ENCODE assay signal across 10 cellular contexts in the genomic region with DNA sequence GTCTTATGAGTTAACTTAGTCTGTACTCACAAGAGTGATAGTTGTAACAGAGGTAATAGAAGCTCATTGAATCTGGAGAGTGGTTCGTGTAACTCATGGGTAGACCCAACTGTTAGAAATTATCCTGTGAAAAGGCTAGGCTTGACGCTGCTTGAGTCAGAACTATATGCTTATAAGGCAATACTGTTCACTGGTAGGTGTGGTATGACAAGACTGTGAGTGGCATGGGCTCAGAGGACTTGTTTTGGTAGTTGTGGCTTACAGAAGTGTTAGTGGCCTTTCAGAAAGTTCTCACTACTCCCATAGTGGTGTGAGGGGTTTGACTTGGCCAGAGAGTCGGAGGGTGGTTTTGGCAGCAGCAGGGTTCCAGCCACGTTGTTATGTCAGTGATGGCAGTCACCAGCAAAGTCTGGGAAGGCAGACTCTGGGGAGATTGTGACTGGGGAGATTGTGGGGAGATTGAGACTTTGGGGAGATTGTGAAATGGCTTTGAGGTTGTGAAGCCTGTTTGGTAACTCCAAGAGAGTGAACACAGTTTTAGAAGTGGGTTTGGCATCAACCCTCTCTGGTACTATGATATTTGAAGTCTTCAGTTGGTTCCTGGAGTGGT. TPM values are rescaled to one million over a fixed set of nuclear protein-coding genes. Genes with fewer than 3 reads are reported as not detected.
DNase-seq lines count a peak whose midpoint lies in the region; ATAC-seq, FAIRE-seq and TF ChIP-seq lines count a peak whose summit lies in the region.
"Not testable (repeated sequence)": the region's sequence is repeated elsewhere in the genome, so short reads cannot be mapped to it uniquely, and the experiment has no call there.
"Had no signal": no experiment of that assay in that cellular context is flagged by ENCODE, and none has a peak within 500 bp of the region (broad histone marks: within the 10 kb centered on the region; RNA-seq: fewer than 3 reads in every experiment).

No MANE protein-coding gene starts in this region.

- not testable (repeated sequence) for TF ChIP-seq RAD21 in K562 (CRISPR knock-in tag; conservative IDR thresholded peaks at IDR 0.05 in 1 of 2, IDR thresholded peaks at IDR 0.05 in 1 of 2)

- BruUV-seq in K562 (replicated peaks; lab: Mats Ljungman, UMichigan) = not testable (repeated sequence)

- H3K36me3 ChIP-seq in K562 (ENCODE audit: control insufficient read depth, insufficient read depth, low read length) (peaks cover 30% of the 10 kb centered on the region; the same call in 2 of the 3 replicates), upper lobe of right lung (peaks cover 14% of the 10 kb centered on the region)

- H2AFZ ChIP-seq in K562 (ENCODE audit: low read depth, low read length) = not testable (repeated sequence)

- not testable (repeated sequence) for H3K4me3 Mint-ChIP-seq in activated CD4-positive, alpha-beta memory T cell treated with anti-CD3 and anti-CD28 coated beads for 36 hours
- peak overlapping the region in 1 of 2 donors; percentile 50 for H3K4me3 Mint-ChIP-seq in activated T-cell treated with anti-CD3 and anti-CD28 coated beads, Interleukin-2, amount 50 U/mL, for 72 hours
- H3K4me3 Mint-ChIP-seq in natural killer cell treated with Interleukin-12 subunit alpha and Interleukin-12 subunit beta and Interleukin-15 and Interleukin-18, amount 100 ng/mL, for 72 hours = peak overlapping the region; percentile 70

- not testable (repeated sequence) for H3K9me3 ChIP-seq in K562 (replicated peaks; ENCODE audit: control insufficient read depth, insufficient read depth, low read depth, low read length); upper lobe of right lung

- CTCF ChIA-PET in activated CD4-positive, alpha-beta memory T cell treated with anti-CD3 and anti-CD28 coated beads for 36 hours (lab: Charles Lee); K562 (lab: Yijun Ruan, JAX; ENCODE audit: low intra/inter-chr PET ratio): not testable (repeated sequence)

- intact Hi-C loops in activated CD4-positive, alpha-beta memory T cell treated with anti-CD3 and anti-CD28 coated beads for 36 hours (cut with micrococcal nuclease); K562 (cut with micrococcal nuclease); upper lobe of right lung (cut with DNase I): not testable (repeated sequence)

- not testable (repeated sequence) for H3K27ac ChIP-seq in K562 (ENCODE audit: extremely low read depth, low read depth, low read length); upper lobe of right lung

- not testable (repeated sequence) for H3K27me3 Mint-ChIP-seq in activated CD4-positive, alpha-beta memory T cell treated with anti-CD3 and anti-CD28 coated beads for 36 hours; activated T-cell treated with anti-CD3 and anti-CD28 coated beads, Interleukin-2, amount 50 U/mL, for 72 hours (ENCODE audit: low read depth); natural killer cell treated with Interleukin-12 subunit alpha and Interleukin-12 subunit beta and Interleukin-15 and Interleukin-18, amount 100 ng/mL, for 72 hours

- no CpG with 5 or more reads among the region's 4 CpGs for WGBS in K562 (ENCODE audit: insufficient coverage, low coverage, missing lambda C conversion rate)

- POLR2A ChIA-PET in activated CD4-positive, alpha-beta memory T cell treated with anti-CD3 and anti-CD28 coated beads for 36 hours (lab: Charles Lee); K562 (lab: Yijun Ruan, JAX): not testable (repeated sequence)

- TF ChIP-seq CTCF in K562 (IDR thresholded peaks at IDR 0.05 in 2 of 3, conservative IDR thresholded peaks at IDR 0.05 in 1 of 3; ENCODE audit: insufficient read depth in 2 of 3, low read depth in 1 of 3, low read length in 3 of 3); upper lobe of right lung (IDR thresholded peaks at IDR 0.05): not testable (repeated sequence)

- TF ChIP-seq EP300 in K562 (IDR thresholded peaks at IDR 0.05; ENCODE audit: low read length) = not testable (repeated sequence)

- H3K4me3 ChIP-seq in K562, upper lobe of right lung: not testable (repeated sequence)

- not testable (repeated sequence) for TF ChIP-seq POLR2A in K562 (conservative IDR thresholded peaks at IDR 0.05)

- H3K4me1 Mint-ChIP-seq in activated CD4-positive, alpha-beta memory T cell treated with anti-CD3 and anti-CD28 coated beads for 36 hours (ENCODE audit: low read depth) = peaks cover 30% of the 10 kb centered on the region
- H3K4me1 Mint-ChIP-seq in activated T-cell treated with anti-CD3 and anti-CD28 coated beads, Interleukin-2, amount 50 U/mL, for 72 hours (ENCODE audit: low read depth) = peaks cover 28% of the 10 kb centered on the region
- peaks cover 23 to 34% of the 10 kb centered on the region in 2 donors for H3K4me1 Mint-ChIP-seq in natural killer cell treated with Interleukin-12 subunit alpha and Interleukin-12 subunit beta and Interleukin-15 and Interleukin-18, amount 100 ng/mL, for 72 hours (ENCODE audit: low read depth in 2 of 2)

- FAIRE-seq in HTR-8/SVneo (lab: Jason Lieb, UNC) (peak; percentile 92), K562 (lab: Jason Lieb, UNC) (peak; percentile 67)

- not testable (repeated sequence) for H3K9me3 Mint-ChIP-seq in activated CD4-positive, alpha-beta memory T cell treated with anti-CD3 and anti-CD28 coated beads for 36 hours; activated T-cell treated with anti-CD3 and anti-CD28 coated beads, Interleukin-2, amount 50 U/mL, for 72 hours; activated naive CD4-positive, alpha-beta T cell treated with anti-CD3 and anti-CD28 coated beads, Interleukin-2, amount 50 U/mL, for 72 hours; natural killer cell treated with Interleukin-12 subunit alpha and Interleukin-12 subunit beta and Interleukin-15 and Interleukin-18, amount 100 ng/mL, for 72 hours

- H3K27ac Mint-ChIP-seq in activated CD4-positive, alpha-beta memory T cell treated with anti-CD3 and anti-CD28 coated beads for 36 hours = peak overlapping the region; percentile 34
- peak overlapping the region; percentile 92 for H3K27ac Mint-ChIP-seq in activated T-cell treated with anti-CD3 and anti-CD28 coated beads, Interleukin-2, amount 50 U/mL, for 72 hours
- H3K27ac Mint-ChIP-seq in activated naive CD4-positive, alpha-beta T cell treated with anti-CD3 and anti-CD28 coated beads, Interleukin-2, amount 50 U/mL, for 72 hours = peak overlapping the region in 1 of 2 donors; percentile 57
- peak overlapping the region; percentile 58 to 68 for H3K27ac Mint-ChIP-seq in natural killer cell treated with Interleukin-12 subunit alpha and Interleukin-12 subunit beta and Interleukin-15 and Interleukin-18, amount 100 ng/mL, for 72 hours

- in situ Hi-C loops in K562 (cut with MboI) = not testable (repeated sequence)

- H3K9ac ChIP-seq in K562 (ENCODE audit: insufficient read depth in 1 of 2, low read depth in 2 of 2, low read length in 2 of 2) = not testable (repeated sequence)

- H4K20me1 ChIP-seq in K562 (replicated peaks; ENCODE audit: control insufficient read depth, insufficient read depth, low read length) = not testable (repeated sequence)

- peak; percentile 84 to 93 for ATAC-seq in activated T-cell treated with anti-CD3 and anti-CD28 coated beads, Interleukin-2, amount 50 U/mL, for 72 hours (replicated peaks in 1 of 2)
- peak; percentile 59 to 85 for ATAC-seq in activated naive CD4-positive, alpha-beta T cell treated with anti-CD3 and anti-CD28 coated beads, Interleukin-2, amount 50 U/mL, for 72 hours
- ATAC-seq in K562 = not testable (repeated sequence)
- peak; percentile 81 for ATAC-seq in esophagus mucosa
- peak; percentile 97 to 98 for ATAC-seq in natural killer cell treated with Interleukin-12 subunit alpha and Interleukin-12 subunit beta and Interleukin-15 and Interleukin-18, amount 100 ng/mL, for 72 hours
- peak; percentile 13 for ATAC-seq in upper lobe of right lung

- DNase-seq in HTR-8/SVneo (ENCODE audit: insufficient read length, low spot score); activated CD4-positive, alpha-beta memory T cell treated with anti-CD3 and anti-CD28 coated beads for 36 hours; activated naive CD4-positive, alpha-beta T cell treated with anti-CD3 and anti-CD28 coated beads, Interleukin-2, amount 50 U/mL, for 72 hours (ENCODE audit: low spot score in 2 of 2); K562 (ENCODE audit: extremely low read depth in 1 of 4, low spot score in 3 of 4); upper lobe of right lung: not testable (repeated sequence)
- peak in 1 of 2 donors; percentile 5 for DNase-seq in activated T-cell treated with anti-CD3 and anti-CD28 coated beads, Interleukin-2, amount 50 U/mL, for 72 hours
- DNase-seq in natural killer cell treated with Interleukin-12 subunit alpha and Interleukin-12 subunit beta and Interleukin-15 and Interleukin-18, amount 100 ng/mL, for 72 hours (ENCODE audit: low spot score) = peak; percentile 66

- peaks cover 15% of the 10 kb centered on the region; the same call in 1 of the 3 replicates for H3K79me2 ChIP-seq in K562 (ENCODE audit: control insufficient read depth, insufficient read depth, low read length)

- H3K27me3 ChIP-seq in K562 (ENCODE audit: control insufficient read depth in 2 of 2, insufficient read depth in 2 of 2, low read length in 2 of 2); upper lobe of right lung: not testable (repeated sequence)

- H3K9me1 ChIP-seq in K562 (ENCODE audit: control insufficient read depth, insufficient read depth, low read length) = not testable (repeated sequence)

- not testable (repeated sequence) for H3K4me2 ChIP-seq in K562 (ENCODE audit: insufficient read depth, low read length)

- H3K4me1 ChIP-seq in K562 (replicated peaks in 1 of 2; ENCODE audit: control insufficient read depth in 2 of 2, insufficient read depth in 2 of 2, low read length in 2 of 2); upper lobe of right lung: not testable (repeated sequence)

- peaks cover 12% of the 10 kb centered on the region for H3K36me3 Mint-ChIP-seq in activated CD4-positive, alpha-beta memory T cell treated with anti-CD3 and anti-CD28 coated beads for 36 hours
- peaks cover 2 to 23% of the 10 kb centered on the region in 2 donors for H3K36me3 Mint-ChIP-seq in activated T-cell treated with anti-CD3 and anti-CD28 coated beads, Interleukin-2, amount 50 U/mL, for 72 hours (ENCODE audit: insufficient read depth in 2 of 2)
- H3K36me3 Mint-ChIP-seq in activated naive CD4-positive, alpha-beta T cell treated with anti-CD3 and anti-CD28 coated beads, Interleukin-2, amount 50 U/mL, for 72 hours; natural killer cell treated with Interleukin-12 subunit alpha and Interleukin-12 subunit beta and Interleukin-15 and Interleukin-18, amount 100 ng/mL, for 72 hours: not testable (repeated sequence)

RNA-seq across cellular contexts. Expression of gene RMND5A, which starts 21.9 kb away (rescaled TPM):
- 10 to 100 TPM; 30.1 to 32.8 TPM for total RNA-seq in activated CD4-positive, alpha-beta memory T cell treated with anti-CD3 and anti-CD28 coated beads for 36 hours
- 10 to 100 TPM; 50.6 to 51.3 TPM for total RNA-seq in activated T-cell treated with anti-CD3 and anti-CD28 coated beads, Interleukin-2, amount 50 U/mL, for 72 hours
- 10 to 100 TPM; 30.1 to 33.9 TPM for total RNA-seq in activated naive CD4-positive, alpha-beta T cell treated with anti-CD3 and anti-CD28 coated beads, Interleukin-2, amount 50 U/mL, for 72 hours
- total RNA-seq in K562 (2011; cell fraction: chromatin; rRNA removed; ENCODE audit: low replicate concordance) = 6.2 and 11.8 TPM in 2 replicates
- total RNA-seq in K562 (2011; cell fraction: nucleolus; rRNA removed) = 5.0 and 6.4 TPM in 2 replicates
- total RNA-seq in K562 (2011; cell fraction: nucleoplasm; rRNA removed) = 9.9 and 15.2 TPM in 2 replicates
- total RNA-seq in K562 (2014; rRNA removed) (34.1 and 35.6 TPM in 2 replicates), K562 (2014; rRNA removed; fragmentation: Illumina TruSeq; extraction: Trizol) (40.7 and 43.7 TPM in 2 replicates), K562 (2015; rRNA removed; fragmentation: Illumina TruSeq; extraction: Trizol) (31.4 and 38.8 TPM in 2 replicates), K562 (2021) (36.1 and 43.2 TPM in 2 replicates), esophagus mucosa (39.4 TPM), upper lobe of right lung (28.5 TPM)
- polyA plus RNA-seq in K562 (2011; rRNA removed) (19.3 and 33.1 TPM in 2 replicates), K562 (2014; fragmentation: Illumina TruSeq; extraction: Trizol) (28.8 and 43.5 TPM in 2 replicates), K562 (2014; fragmentation: Nextera tagmentation; extraction: Ambion mirVana) (10 to 100 TPM; 13.2 to 16.4 TPM), K562 (2014; rRNA removed) (19.4 and 23.4 TPM in 2 replicates)
- 15.4 and 20.2 TPM in 2 replicates for polyA plus RNA-seq in K562 (2011; cell fraction: cytosol; rRNA removed)
- polyA plus RNA-seq in K562 (2011; cell fraction: nucleus; rRNA removed) = 7.8 and 8.9 TPM in 2 replicates
- polyA plus RNA-seq in K562 (2012) = 16.3 and 16.6 TPM in 2 replicates
- polyA minus RNA-seq in K562 (2011; rRNA and poly(A)+ RNA removed) = 58.7 and 78.9 TPM in 2 replicates
- 25.3 and 48.9 TPM in 2 replicates for polyA minus RNA-seq in K562 (2011; cell fraction: cytosol; rRNA and poly(A)+ RNA removed)
- 7.8 and 10.0 TPM in 2 replicates for polyA minus RNA-seq in K562 (2011; cell fraction: nucleus; rRNA and poly(A)+ RNA removed)
- total RNA-seq in natural killer cell treated with Interleukin-12 subunit alpha and Interleukin-12 subunit beta and Interleukin-15 and Interleukin-18, amount 100 ng/mL, for 72 hours = 10 to 100 TPM; 32.2 to 48.3 TPM

RNA-seq across cellular contexts. Expression of gene CD8A, which starts 48.7 kb away (rescaled TPM):
- 1 to 10 TPM; 2.7 to 3.0 TPM for total RNA-seq in activated CD4-positive, alpha-beta memory T cell treated with anti-CD3 and anti-CD28 coated beads for 36 hours
- total RNA-seq in activated T-cell treated with anti-CD3 and anti-CD28 coated beads, Interleukin-2, amount 50 U/mL, for 72 hours = 100 to 1,000 TPM; 180 to 222 TPM
- 1 to 10 TPM in 1 of 2 donors, under 1 TPM in 1; 0.31 to 1.7 TPM for total RNA-seq in activated naive CD4-positive, alpha-beta T cell treated with anti-CD3 and anti-CD28 coated beads, Interleukin-2, amount 50 U/mL, for 72 hours
- not detected in 2 replicates for total RNA-seq in K562 (2011; cell fraction: chromatin; rRNA removed; ENCODE audit: low replicate concordance)
- total RNA-seq in K562 (2011; cell fraction: nucleolus; rRNA removed) = not detected in 2 replicates
- not detected in 2 replicates for total RNA-seq in K562 (2011; cell fraction: nucleoplasm; rRNA removed)
- not detected in 2 replicates for total RNA-seq in K562 (2014; rRNA removed)
- total RNA-seq in K562 (2014; rRNA removed; fragmentation: Illumina TruSeq; extraction: Trizol) = not detected in 2 replicates
- total RNA-seq in K562 (2015; rRNA removed; fragmentation: Illumina TruSeq; extraction: Trizol) = not detected in 2 replicates
- total RNA-seq in K562 (2021) = 0.07 and 0.20 TPM in 2 replicates
- not detected in 2 replicates for polyA plus RNA-seq in K562 (2011; rRNA removed)
- not detected in 2 replicates for polyA plus RNA-seq in K562 (2011; cell fraction: cytosol; rRNA removed)
- not detected in 2 replicates for polyA plus RNA-seq in K562 (2011; cell fraction: nucleus; rRNA removed)
- not detected in 2 replicates for polyA plus RNA-seq in K562 (2012)
- not detected in 2 replicates for polyA plus RNA-seq in K562 (2014; fragmentation: Illumina TruSeq; extraction: Trizol)
- not detected for polyA plus RNA-seq in K562 (2014; fragmentation: Nextera tagmentation; extraction: Ambion mirVana)
- not detected in 2 replicates for polyA plus RNA-seq in K562 (2014; rRNA removed)
- not detected in 2 replicates for polyA minus RNA-seq in K562 (2011; rRNA and poly(A)+ RNA removed)
- polyA minus RNA-seq in K562 (2011; cell fraction: cytosol; rRNA and poly(A)+ RNA removed) = not detected in 2 replicates
- polyA minus RNA-seq in K562 (2011; cell fraction: nucleus; rRNA and poly(A)+ RNA removed) = not detected in 2 replicates
- total RNA-seq in esophagus mucosa = 0.44 TPM
- 10 to 100 TPM; 67.8 to 85.0 TPM for total RNA-seq in natural killer cell treated with Interleukin-12 subunit alpha and Interleukin-12 subunit beta and Interleukin-15 and Interleukin-18, amount 100 ng/mL, for 72 hours
- 7.4 TPM for total RNA-seq in upper lobe of right lung
- total RNA-seq: CD4-positive, CD25-positive, alpha-beta regulatory T cell; HT-29 had no signal
